15 cellular contexts compared by ENCODE assay signal in genomic region chr3:64884574-64884973, GRCh38.
DNase-seq lines count a peak whose midpoint lies in the region; TF ChIP-seq lines count a peak whose summit lies in the region.
"Had no signal": no experiment of that assay in that cellular context is flagged by ENCODE, and none has a peak within 500 bp of the region (broad histone marks: within the 10 kb centered on the region; RNA-seq: fewer than 3 reads in every experiment).

No MANE protein-coding gene starts in this region.

- H3K27ac ChIP-seq in VCaP: peak overlapping the region; percentile 8; the same call in 1 of the 2 replicates
- H3K27ac ChIP-seq in esophagus squamous epithelium: peak overlapping the region in 3 of 4 donors; percentile 7 to 48 (median 9)
- H3K27ac ChIP-seq in right atrium auricular region: peak overlapping the region; percentile 32
- peak overlapping the region; percentile 16 to 54 for H3K27ac ChIP-seq in uterus
- H3K27ac ChIP-seq: A549, C4-2B had no signal

- H3K4me1 ChIP-seq in esophagus squamous epithelium (peaks cover 0 to 13% (median 0%) of the 10 kb centered on the region in 3 donors), right atrium auricular region (peaks cover 0 to 12% of the 10 kb centered on the region in 2 donors), uterus (no peaks in the 10 kb centered on the region)
- H3K4me1 ChIP-seq: A549 had no signal

- H3K36me3 ChIP-seq in esophagus squamous epithelium (no peaks in the 10 kb centered on the region), right atrium auricular region (no peaks in the 10 kb centered on the region), uterus (no peaks in the 10 kb centered on the region)
- H3K36me3 ChIP-seq: BE2C had no signal

- no peak overlapping the region for H3K4me3 ChIP-seq in esophagus squamous epithelium
- no peak overlapping the region for H3K4me3 ChIP-seq in right atrium auricular region
- no peak overlapping the region for H3K4me3 ChIP-seq in uterus
- H3K4me3 ChIP-seq: A549 had no signal

- DNase-seq in esophagus squamous epithelium (lab: John Stamatoyannopoulos, UW) (no peak), right atrium auricular region (ENCODE audit: low spot score) (no peak), uterus (peak in 1 of 2 donors; percentile 34), GM20000 (ENCODE audit: low spot score) (no peak), NCI-H524 (lab: John Stamatoyannopoulos, UW) (no peak)
- DNase-seq: BE2C; CD4-positive, alpha-beta memory T cell; DMS153; DMS79 treated with DMSO at 0.1 percent for 48 hours; EL; GOT3; H9 had no signal

- 54 to 61% methylated on average over 3 of the region's 3 CpGs for WGBS in esophagus squamous epithelium, 2 donors

- no peaks in the 10 kb centered on the region for H3K27me3 ChIP-seq in esophagus squamous epithelium
- no peaks in the 10 kb centered on the region for H3K27me3 ChIP-seq in right atrium auricular region
- H3K27me3 ChIP-seq in uterus: no peaks in the 10 kb centered on the region
- H3K27me3 ChIP-seq: BE2C had no signal

- no peaks in the 10 kb centered on the region for H3K9me3 ChIP-seq in esophagus squamous epithelium
- H3K9me3 ChIP-seq in right atrium auricular region: no peaks in the 10 kb centered on the region
- H3K9me3 ChIP-seq in uterus: no peaks in the 10 kb centered on the region
- H3K9me3 ChIP-seq: A549, BE2C had no signal

- TF ChIP-seq CTCF in VCaP (conservative IDR thresholded peaks at IDR 0.05) (no peak), esophagus squamous epithelium (IDR thresholded peaks at IDR 0.05) (no peak), right atrium auricular region (IDR thresholded peaks at IDR 0.05) (no peak), uterus (IDR thresholded peaks at IDR 0.05) (no peak), GM20000 (IDR thresholded peaks at IDR 0.05; ENCODE audit: extremely low read depth, missing control alignments) (no peak)

- TF ChIP-seq POLR2A in esophagus squamous epithelium (IDR thresholded peaks at IDR 0.05): no peak
- TF ChIP-seq POLR2A in uterus (IDR thresholded peaks at IDR 0.05): no peak

- intact Hi-C loops in esophagus squamous epithelium (cut with DNase I) (no loop called here), uterus (cut with DNase I; ENCODE audit: low total_unique reads) (no loop called here)
